1 cellular context compared by ENCODE assay signal in genomic region chr20:26169506-26169905, GRCh38.
A peak's percentile ranks its signal among the peaks of the same experiment; 100 is the strongest.
TF ChIP-seq lines count a peak whose summit lies in the region.

No MANE protein-coding gene starts in this region.

TF ChIP-seq in SK-N-SH, 30 proteins besides CTCF, POLR2A, EP300 and RAD21 (continued from another document):
- TF ChIP-seq ZBTB33 (IDR thresholded peaks at IDR 0.05; ENCODE audit: borderline replicate concordance, low read depth) (no peak), CHD2 (IDR thresholded peaks at IDR 0.05; ENCODE audit: low read length, partially characterized antibody) (no peak), MEF2A (IDR thresholded peaks at IDR 0.05; ENCODE audit: borderline replicate concordance, low read depth) (peak; percentile 65), NRF1 (IDR thresholded peaks at IDR 0.05; ENCODE audit: low read depth, low read length) (no peak), JUND (IDR thresholded peaks at IDR 0.05) (peak; percentile 70), RFX5 (IDR thresholded peaks at IDR 0.05; ENCODE audit: low read length) (no peak), USF1 (IDR thresholded peaks at IDR 0.05; ENCODE audit: borderline replicate concordance, low read depth) (no peak), MAX (IDR thresholded peaks at IDR 0.05; ENCODE audit: low read depth) (no peak; the same call in 1 of the 2 replicates), USF2 (IDR thresholded peaks at IDR 0.05; ENCODE audit: borderline replicate concordance, low read depth, low read length) (no peak), FOSL2 (IDR thresholded peaks at IDR 0.05; ENCODE audit: borderline replicate concordance, low read depth) (peak; percentile 39; the same call in 1 of the 2 replicates), SMC3 (IDR thresholded peaks at IDR 0.05; ENCODE audit: low read depth, low read length) (no peak), REST (IDR thresholded peaks at IDR 0.05; ENCODE audit: low read depth, low read length) (no peak), NFIC (IDR thresholded peaks at IDR 0.05; ENCODE audit: borderline replicate concordance) (peak; percentile 29; the same call in 1 of the 2 replicates)
